11 cellular contexts compared by ENCODE assay signal in the genomic region with DNA sequence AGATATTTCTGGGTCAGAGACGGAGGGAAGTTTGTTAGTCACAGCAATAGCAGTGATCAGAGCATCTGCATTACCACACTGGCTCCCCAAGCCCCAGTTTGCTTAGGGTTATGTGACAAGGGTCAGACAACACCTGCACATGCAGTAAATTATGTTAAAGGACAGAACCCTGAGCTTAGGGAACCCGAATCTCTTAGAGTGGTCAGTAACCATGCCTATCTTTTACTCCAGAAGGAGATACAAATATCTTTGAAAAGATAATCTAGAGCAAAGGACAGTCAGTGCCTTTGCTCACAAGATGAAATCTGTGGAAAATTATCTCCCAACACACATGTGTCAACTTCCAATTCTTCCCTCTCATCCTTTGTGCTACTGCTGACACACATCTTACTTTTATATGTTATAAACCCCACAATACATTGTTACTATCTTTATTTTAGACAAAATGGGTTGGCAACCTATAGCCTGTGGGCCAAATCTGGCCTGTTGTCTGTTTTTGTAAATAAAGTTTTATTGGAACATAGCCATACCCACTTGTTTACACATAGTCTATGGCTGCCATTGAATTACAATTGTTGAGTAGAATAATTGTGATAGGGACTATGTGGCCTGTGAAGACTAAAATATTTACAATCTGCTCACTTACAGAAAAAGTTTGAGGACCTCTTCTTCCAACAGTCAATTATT.
"Had no signal": no experiment of that assay in that cellular context is flagged by ENCODE, and none has a peak within 500 bp of the region (broad histone marks: within the 10 kb centered on the region; RNA-seq: fewer than 3 reads in every experiment).

No MANE protein-coding gene starts in this region.

- H3K4me3 ChIP-seq: GM23248, GM23338, HAP-1 had no signal

- H3K4me2 ChIP-seq: GM23338 had no signal

- H3K36me3 ChIP-seq: HAP-1 had no signal

- H3K27ac ChIP-seq: GM23248 had no signal

- H2AFZ ChIP-seq: GM23248, GM23338 had no signal

- H3K9me3 ChIP-seq: HAP-1 had no signal

- ATAC-seq: GM23338, HCT116 had no signal

- H3K9ac ChIP-seq: GM23248 had no signal

- DNase-seq: GM23248, GOT3, H7, H9, HCEC 1CT, HFFc6 had no signal

- FAIRE-seq: H1, H54 had no signal

- H3K4me1 ChIP-seq: HAP-1 had no signal
